In genomic region chr6:26342106-26342999, GRCh38 we compare ENCODE assay signal across 1 cellular context.
TF ChIP-seq lines count a peak whose summit lies in the region.

No MANE protein-coding gene starts in this region.

TF ChIP-seq in endothelial cell of umbilical vein, 7 proteins besides CTCF, POLR2A, EP300 and RAD21 (continued from another document):
- TF ChIP-seq MYC (IDR thresholded peaks at IDR 0.05; ENCODE audit: low read depth, low read length) (no peak), GATA2 (IDR thresholded peaks at IDR 0.05; ENCODE audit: insufficient read depth, insufficient read length, low read depth, low read length) (no peak), FOS (IDR thresholded peaks at IDR 0.05; ENCODE audit: borderline replicate concordance, insufficient read depth, low read length) (no peak), EZH2 (IDR thresholded peaks at IDR 0.05; ENCODE audit: borderline replicate concordance, low read depth, low read length, severe bottlenecking) (no peak), JUN (IDR thresholded peaks at IDR 0.05; ENCODE audit: borderline replicate concordance, insufficient read depth, insufficient read length, low read depth) (no peak)
TF ChIP-seq in endothelial cell of umbilical vein: peak in this region for 0.
